9 cellular contexts compared by ENCODE assay signal in genomic region chr15:62847900-62848489, GRCh38.
DNase-seq lines count a peak whose midpoint lies in the region; ATAC-seq and TF ChIP-seq lines count a peak whose summit lies in the region.
"Had no signal": no experiment of that assay in that cellular context is flagged by ENCODE, and none has a peak within 500 bp of the region (broad histone marks: within the 10 kb centered on the region; RNA-seq: fewer than 3 reads in every experiment).

No MANE protein-coding gene starts in this region.

- no peaks in the 10 kb centered on the region for H3K79me2 ChIP-seq in H9 (ENCODE audit: insufficient read depth, low read length)

- no peak overlapping the region for H4K8ac ChIP-seq in H9 (replicated peaks; ENCODE audit: insufficient read length, low read depth, low read length)

- H3K79me1 ChIP-seq in H9 (ENCODE audit: insufficient read depth, low read depth, low read length, poor library complexity, severe bottlenecking) = no peaks in the 10 kb centered on the region

- H3K23ac ChIP-seq in H9 (ENCODE audit: insufficient read length, low read depth, low read length) = no peak overlapping the region

- no peak overlapping the region for H3T11ph ChIP-seq in H9 (ENCODE audit: low read length)

- H2AFZ ChIP-seq in H9 (ENCODE audit: low read length) = no peak overlapping the region

- peak overlapping the region; percentile 16 for H2AK5ac ChIP-seq in H9 (ENCODE audit: insufficient read length, low read length)

- peak overlapping the region; percentile 82 to 99 (median 99); a peak in 6 of 7 replicates for H3K27ac Mint-ChIP-seq in H9
- H3K27ac Mint-ChIP-seq: memory B cell had no signal

- no peaks in the 10 kb centered on the region for H3K27me3 ChIP-seq in H9 (ENCODE audit: insufficient read depth, low read length)
- H3K27me3 ChIP-seq in RWPE2 (ENCODE audit: insufficient read depth, poor library complexity, severe bottlenecking) = no peaks in the 10 kb centered on the region
- H3K27me3 ChIP-seq in body of pancreas = no peaks in the 10 kb centered on the region

- H4K91ac ChIP-seq in H9 (ENCODE audit: insufficient read length, low read depth, low read length) = no peak overlapping the region

- H2BK120ac ChIP-seq in H9 (ENCODE audit: low read depth, low read length, poor library complexity, severe bottlenecking) = no peak overlapping the region

- H3K4me1 ChIP-seq in H9 (ENCODE audit: insufficient read depth, low read length) (peaks cover 27% of the 10 kb centered on the region), RWPE2 (ENCODE audit: insufficient read depth, poor library complexity, severe bottlenecking) (peaks cover 11% of the 10 kb centered on the region), body of pancreas (peaks cover 45% of the 10 kb centered on the region)

- ATAC-seq in RWPE2 (ENCODE audit: low read depth) (peak; percentile 24; the same call in 1 of the 3 replicates), body of pancreas (peak; percentile 51), HG03108 (IDR thresholded peaks at IDR 0.05; ENCODE audit: unreplicated experiment) (no peak), GM19023 (IDR thresholded peaks at IDR 0.05; ENCODE audit: unreplicated experiment) (no peak)

- 0 out of 7 replicates have a peak, but pooled peaks cover 0 to 2% (median 0%) of the 10 kb centered on the region in 3 experiments for H3K36me3 Mint-ChIP-seq in H9 (ENCODE audit: insufficient read depth in 1 of 3, low read depth in 3 of 3)

- peak overlapping the region; percentile 65 for H2BK20ac ChIP-seq in H9 (ENCODE audit: low read depth, low read length, poor library complexity, severe bottlenecking)

- peak overlapping the region; percentile 18 for H2BK12ac ChIP-seq in H9 (ENCODE audit: insufficient read length, low read depth, low read length)

- no peak overlapping the region for H4K5ac ChIP-seq in H9 (ENCODE audit: insufficient read length, low read depth, low read length)

- no peaks in the 10 kb centered on the region for H4K20me1 ChIP-seq in H9 (ENCODE audit: control insufficient read depth, insufficient read depth, insufficient read length)

- no peaks in the 10 kb centered on the region for H3K27me3 Mint-ChIP-seq in H9 (ENCODE audit: low read depth)

- H3K9me3 Mint-ChIP-seq in H9 = no peaks in the 10 kb centered on the region
- H3K9me3 Mint-ChIP-seq: memory B cell had no signal

- H3K4me1 Mint-ChIP-seq in H9 = peaks cover 70 to 78% of the 10 kb centered on the region in 2 experiments
- H3K4me1 Mint-ChIP-seq: memory B cell had no signal

- H3K23me2 ChIP-seq in H9 (ENCODE audit: insufficient read length, low read depth, low read length, poor library complexity, severe bottlenecking) = no peaks in the 10 kb centered on the region

- no peak overlapping the region for H3K9ac ChIP-seq in H9 (ENCODE audit: extremely low read depth, insufficient read length, low read length)

- no peaks in the 10 kb centered on the region for H3K9me3 ChIP-seq in H9 (ENCODE audit: control insufficient read depth, low read depth, low read length)
- no peaks in the 10 kb centered on the region for H3K9me3 ChIP-seq in RWPE2 (ENCODE audit: severe bottlenecking)
- H3K9me3 ChIP-seq in body of pancreas = no peaks in the 10 kb centered on the region

- no peak overlapping the region for H3K4me2 ChIP-seq in H9 (ENCODE audit: insufficient read depth, insufficient read length, low read length)

- DNase-seq in Ammon's horn (ENCODE audit: low spot score) = peak; percentile 85
- DNase-seq in H9 = peak; percentile 83
- peak; percentile 70 for DNase-seq in RWPE2 (ENCODE audit: low spot score)
- peak; percentile 63 to 85 (median 72) for DNase-seq in body of pancreas
- DNase-seq in iris pigment epithelial cell (ENCODE audit: low read depth) = peak; percentile 64
- peak; percentile 44 to 60 for DNase-seq in stimulated activated CD4-positive, alpha-beta T cell treated with anti-CD3 and anti-CD28 coated beads, Interleukin-2, amount 100 ng/mL, for 48 hours

- no peak overlapping the region for H3K4ac ChIP-seq in H9 (ENCODE audit: low read depth, low read length)

- H3K14ac ChIP-seq in H9 (ENCODE audit: insufficient read depth, low read length) = no peak overlapping the region

- TF ChIP-seq POLR2A in body of pancreas (IDR thresholded peaks at IDR 0.05) = no peak

- H3K27ac ChIP-seq in H9 (ENCODE audit: insufficient read length, low read depth, low read length) (no peak overlapping the region), RWPE2 (ENCODE audit: poor library complexity, severe bottlenecking) (peak overlapping the region; percentile 1), body of pancreas (peak overlapping the region in 3 of 4 donors; percentile 65 to 76 (median 67))

- peak; percentile 85 for TF ChIP-seq CTCF in H9 (conservative IDR thresholded peaks at IDR 0.05)
- peak; percentile 83 for TF ChIP-seq CTCF in RWPE2 (IDR thresholded peaks at IDR 0.05; ENCODE audit: poor library complexity, severe bottlenecking)
- TF ChIP-seq CTCF in body of pancreas (IDR thresholded peaks at IDR 0.05) = peak; percentile 33 to 68 (median 56)

- H3K56ac ChIP-seq in H9 (ENCODE audit: insufficient read length, low read depth, low read length) = no peak overlapping the region

- no peak overlapping the region for H3K18ac ChIP-seq in H9 (ENCODE audit: insufficient read length, low read depth, low read length)

- no CpG with 5 or more reads among the region's 7 CpGs for WGBS in H9 (ENCODE audit: extremely low coverage, insufficient read length, low lambda C conversion rate)
- 61 to 62% methylated on average over 7 of the region's 7 CpGs for WGBS in body of pancreas, 2 donors

- no peaks in the 10 kb centered on the region for H3K36me3 ChIP-seq in RWPE2 (ENCODE audit: low read depth)
- H3K36me3 ChIP-seq in body of pancreas (replicated peaks in 1 of 2; ENCODE audit: insufficient read depth in 1 of 2, low read depth in 2 of 2) = no peaks in the 10 kb centered on the region

- intact Hi-C loops in body of pancreas (cut with DNase I) = no loop called here

- no peak overlapping the region for H3K4me3 ChIP-seq in RWPE2 (ENCODE audit: severe bottlenecking)
- no peak overlapping the region for H3K4me3 ChIP-seq in body of pancreas

- no peak overlapping the region for H2BK5ac ChIP-seq in H9 (ENCODE audit: insufficient read length, low read length)

- H2BK15ac ChIP-seq in H9 (ENCODE audit: low read depth, low read length) = no peak overlapping the region

- 0 out of 5 replicates have a peak overlapping the region, but pooled peaks of 1 of the 2 experiments have one; percentile 11 for H3K4me3 Mint-ChIP-seq in H9
- H3K4me3 Mint-ChIP-seq: memory B cell had no signal

Comparison
In these comparisons a context has a peak if more than half of its experiments do, and no peak if none do; other contexts are left out.
1. ATAC-seq: peak in RWPE2 (single experiment) and body of pancreas (single experiment); none in HG03108 (single experiment) and GM19023 (single experiment).
2. Peak in every context shown above with its lines, with median percentiles within 50 percentile points of each other: DNase-seq and CTCF ChIP-seq.